In the genomic region with DNA sequence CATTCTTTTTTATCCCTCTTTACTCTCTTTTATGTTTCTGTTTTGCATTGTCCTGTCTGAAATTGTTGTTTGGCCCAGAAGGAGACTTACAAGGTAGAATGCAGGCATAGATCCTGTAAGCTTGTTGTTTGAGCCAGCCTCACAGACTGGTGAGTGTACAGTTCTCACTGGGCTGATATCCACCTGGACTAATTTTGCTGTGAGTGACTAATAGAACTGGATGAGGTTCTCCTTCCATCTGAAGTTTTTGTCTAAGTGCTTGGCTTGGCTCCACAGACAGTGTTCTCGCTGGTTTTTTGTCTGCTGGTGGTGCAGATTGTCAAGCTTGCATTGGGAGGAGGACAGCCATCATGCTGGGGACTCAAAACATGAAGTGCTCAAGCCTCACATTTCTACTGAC, we compare ENCODE assay signal across 16 cellular contexts.
DNase-seq lines count a peak whose midpoint lies in the region; ATAC-seq and TF ChIP-seq lines count a peak whose summit lies in the region.
"Had no signal": no experiment of that assay in that cellular context is flagged by ENCODE, and none has a peak within 500 bp of the region (broad histone marks: within the 10 kb centered on the region; RNA-seq: fewer than 3 reads in every experiment).

No MANE protein-coding gene starts in this region.

- TF ChIP-seq EP300 in esophagus muscularis mucosa (IDR thresholded peaks at IDR 0.05): no peak

- H3K27me3 ChIP-seq in esophagus muscularis mucosa (peaks cover 0 to 3% (median 0%) of the 10 kb centered on the region in 4 donors), parathyroid adenoma (ENCODE audit: control insufficient read depth, insufficient read depth, low read length) (no peaks in the 10 kb centered on the region)

- peak; percentile 25 for DNase-seq in GM03348 (ENCODE audit: low spot score)
- peak; percentile 45 for DNase-seq in NCI-H446 treated with DMSO at 0.1 percent for 48 hours (lab: John Stamatoyannopoulos, UW)
- peak; percentile 21 for DNase-seq in esophagus muscularis mucosa (ENCODE audit: extremely low spot score)
- DNase-seq in stimulated activated naive CD8-positive, alpha-beta T cell treated with anti-CD3 and anti-CD28 coated beads, Interleukin-15, Interleukin-2, amounts not matched to agents 100 U/mL and 50 U/mL, for 24 hours: no peak
- DNase-seq: ACHN; C1 segment of cervical spinal cord; Calu3; CD4-positive, alpha-beta T cell; DMS 273 treated with DMSO at 0.1 percent for 48 hours; IMR-90; KBM-7 had no signal

- no peaks in the 10 kb centered on the region for H3K79me2 ChIP-seq in parathyroid adenoma

- H3K36me3 ChIP-seq in esophagus muscularis mucosa: no peaks in the 10 kb centered on the region
- H3K36me3 ChIP-seq in parathyroid adenoma (ENCODE audit: control insufficient read depth, insufficient read depth, low read length): no peaks in the 10 kb centered on the region
- H3K36me3 ChIP-seq: HAP-1 had no signal

- no peaks in the 10 kb centered on the region for H3K4me1 ChIP-seq in esophagus muscularis mucosa
- H3K4me1 ChIP-seq in parathyroid adenoma: no peaks in the 10 kb centered on the region
- H3K4me1 ChIP-seq: HAP-1 had no signal

- WGBS in esophagus muscularis mucosa: 82% methylated on average over 1 of the region's 1 CpG

- H3K9me3 ChIP-seq in esophagus muscularis mucosa: no peaks in the 10 kb centered on the region
- H3K9me3 ChIP-seq in parathyroid adenoma (ENCODE audit: control insufficient read depth, low read length): no peaks in the 10 kb centered on the region
- H3K9me3 ChIP-seq: HAP-1 had no signal

- H2AFZ ChIP-seq in parathyroid adenoma: peak overlapping the region; percentile 3

- H3K27ac ChIP-seq in esophagus muscularis mucosa (replicated peaks in 1 of 4) (no peak overlapping the region), parathyroid adenoma (no peak overlapping the region)

- H3K9ac ChIP-seq in parathyroid adenoma: no peak overlapping the region

- no peak overlapping the region for H3K4me3 ChIP-seq in esophagus muscularis mucosa
- no peak overlapping the region for H3K4me3 ChIP-seq in parathyroid adenoma (ENCODE audit: low read depth, low read length)
- H3K4me3 ChIP-seq: GM12878, HAP-1 had no signal

- ATAC-seq in HG03442 (IDR thresholded peaks at IDR 0.05; ENCODE audit: unreplicated experiment): no peak
- no peak for ATAC-seq in HG02938 (IDR thresholded peaks at IDR 0.05; ENCODE audit: unreplicated experiment)
- ATAC-seq in stimulated activated naive CD8-positive, alpha-beta T cell treated with anti-CD3 and anti-CD28 coated beads, Interleukin-15, Interleukin-2, amounts not matched to agents 100 U/mL and 50 U/mL, for 24 hours: no peak
- ATAC-seq: GM12878 had no signal

- H3K4me2 ChIP-seq in parathyroid adenoma (ENCODE audit: low read length): no peak overlapping the region

- no peak for TF ChIP-seq POLR2A in esophagus muscularis mucosa (IDR thresholded peaks at IDR 0.05; ENCODE audit: low read depth)

- TF ChIP-seq CTCF in esophagus muscularis mucosa (IDR thresholded peaks at IDR 0.05) (no peak), parathyroid adenoma (IDR thresholded peaks at IDR 0.05) (no peak)

- intact Hi-C loops in esophagus muscularis mucosa (cut with DNase I): no loop called here
